ENCODE assay signal across 13 cellular contexts in genomic region chr10:125783957-125784356, GRCh38. TPM values are rescaled to one million over a fixed set of nuclear protein-coding genes. Genes with fewer than 3 reads are reported as not detected.
DNase-seq lines count a peak whose midpoint lies in the region; ATAC-seq, FAIRE-seq and TF ChIP-seq lines count a peak whose summit lies in the region.
"Had no signal": no experiment of that assay in that cellular context is flagged by ENCODE, and none has a peak within 500 bp of the region (broad histone marks: within the 10 kb centered on the region; RNA-seq: fewer than 3 reads in every experiment).

No MANE protein-coding gene starts in this region.

- POLR2A ChIA-PET in GM10248 (lab: Yijun Ruan, JAX) (interaction anchor here (0.6 kb wide), 1 partner anchor 47 kb away, joined by 3 read pairs; no protein-coding TSS in a partner anchor), PC-3 (lab: Charles Lee; ENCODE audit: unreplicated experiment) (interaction anchor here (0.7 kb wide), 1 partner anchor 28 kb away, joined by 5 read pairs; no protein-coding TSS in a partner anchor)

- ATAC-seq in HG02678 (IDR thresholded peaks at IDR 0.05; ENCODE audit: unreplicated experiment), result peak; percentile 85
- ATAC-seq in HG03460 (IDR thresholded peaks at IDR 0.05; ENCODE audit: unreplicated experiment), result peak; percentile 72
- no peak for ATAC-seq in PC-3

- H3K9ac ChIP-seq in PC-3 (ENCODE audit: low read length), result no peak overlapping the region

- no peak for TF ChIP-seq POLR2A in prostate gland (IDR thresholded peaks at IDR 0.05)

- no peaks in the 10 kb centered on the region for H4K20me1 ChIP-seq in PC-3 (ENCODE audit: low read length)

- H3K27ac ChIP-seq in PC-3 (ENCODE audit: low read length), result no peak overlapping the region
- no peak overlapping the region for H3K27ac ChIP-seq in prostate gland
- H3K27ac ChIP-seq: vagina had no signal

- DNase-seq in GM10248 (ENCODE audit: extremely low spot score) (peak; percentile 57), GM19239 (ENCODE audit: insufficient read length, low spot score) (peak; percentile 36), NCI-H1930 (lab: John Stamatoyannopoulos, UW) (no peak), PC-3 (no peak), prostate gland (ENCODE audit: low spot score) (no peak)
- no peak for DNase-seq in activated CD8-positive, alpha-beta memory T cell treated with anti-CD3 and anti-CD28 coated beads, Interleukin-2, amount 50 U/mL, for 48 hours

- intact Hi-C loops in PC-3 (cut with micrococcal nuclease), result no loop called here
- intact Hi-C loops in prostate gland (cut with DNase I), result no loop called here

- TF ChIP-seq CTCF in GM10248 (IDR thresholded peaks at IDR 0.05; ENCODE audit: control extremely low read depth, extremely low read depth, low read depth, missing control alignments), result no peak
- no peak for TF ChIP-seq CTCF in PC-3 (conservative IDR thresholded peaks at IDR 0.05; ENCODE audit: low read depth, low read length)
- no peak for TF ChIP-seq CTCF in prostate gland (IDR thresholded peaks at IDR 0.05)

- 50% methylated on average over 6 of the region's 6 CpGs for WGBS in prostate gland

- H3K4me1 ChIP-seq in PC-3 (ENCODE audit: insufficient read depth, low read length) (no peaks in the 10 kb centered on the region), prostate gland (replicated peaks) (no peaks in the 10 kb centered on the region)
- H3K4me1 ChIP-seq: vagina had no signal

- BruUV-seq in PC-3 (replicated peaks; lab: Mats Ljungman, UMichigan), result no TSS peak

- H3K4me2 ChIP-seq in PC-3 (ENCODE audit: low read length), result no peak overlapping the region

- H3K36me3 ChIP-seq in PC-3 (ENCODE audit: low read depth, low read length) (no peaks in the 10 kb centered on the region), prostate gland (no peaks in the 10 kb centered on the region)

- no peaks in the 10 kb centered on the region for H3K9me3 ChIP-seq in PC-3 (ENCODE audit: low read length)
- no peaks in the 10 kb centered on the region for H3K9me3 ChIP-seq in prostate gland
- H3K9me3 ChIP-seq: vagina had no signal

- H3F3A ChIP-seq in PC-3 (ENCODE audit: low read length, unreplicated experiment), result no peaks in the 10 kb centered on the region

- H3K9me2 ChIP-seq in PC-3 (replicated peaks; ENCODE audit: low read length), result no peaks in the 10 kb centered on the region

- no peaks in the 10 kb centered on the region for H3K27me3 ChIP-seq in PC-3 (ENCODE audit: low read length)
- H3K27me3 ChIP-seq in prostate gland (replicated peaks; ENCODE audit: insufficient read depth), result no peaks in the 10 kb centered on the region
- H3K27me3 ChIP-seq: vagina had no signal

- no peaks in the 10 kb centered on the region for H3K79me2 ChIP-seq in PC-3 (ENCODE audit: low read length)

- FAIRE-seq in GM19239 (lab: Jason Lieb, UNC), result peak; percentile 98
- FAIRE-seq: bronchial epithelial cell, G401.6 had no signal

- no peak overlapping the region for H2AFZ ChIP-seq in PC-3 (ENCODE audit: low read length)

- CTCF ChIA-PET in GM10248 (lab: Yijun Ruan, JAX) (interaction anchor here (1.5 to 2.3 kb wide), 4 partner anchors 9 to 23 kb away, joined by 3 to 10 read pairs (median 6); no protein-coding TSS in a partner anchor), PC-3 (lab: Charles Lee) (no interaction called here)

- H3K4me3 ChIP-seq in PC-3 (ENCODE audit: low read length), result no peak overlapping the region
- H3K4me3 ChIP-seq in prostate gland, result no peak overlapping the region
- H3K4me3 ChIP-seq: vagina had no signal

RNA-seq across cellular contexts. Expression of gene MMP21, which starts 8.3 kb away (rescaled TPM):
- total RNA-seq in PC-3 (2014; rRNA removed) (not detected in 2 replicates), prostate gland (not detected)
- total RNA-seq: bronchial epithelial cell, HT1080, progenitor cell of endocrine pancreas, vagina had no signal

RNA-seq across cellular contexts. Expression of gene UROS, which starts 39.1 kb away (rescaled TPM):
- total RNA-seq in PC-3 (2014; rRNA removed), result 45.6 and 50.6 TPM in 2 replicates
- 10 to 100 TPM; 45.0 to 49.0 TPM for total RNA-seq in prostate gland

RNA-seq across cellular contexts. Expression of gene BCCIP, which starts 39.4 kb away (rescaled TPM):
- total RNA-seq in PC-3 (2014; rRNA removed) (64.8 and 81.5 TPM in 2 replicates), prostate gland (10 to 100 TPM; 38.9 to 43.4 TPM)

Comparison
In these comparisons a context has a peak if more than half of its experiments do, and no peak if none do; other contexts are left out.
1. DNase-seq: peak in GM10248 (single experiment) and GM19239 (single experiment); none in activated CD8-positive, alpha-beta memory T cell treated with anti-CD3 and anti-CD28 coated beads, Interleukin-2, amount 50 U/mL, for 48 hours (single experiment), NCI-H1930 (0 of 2), PC-3 (single experiment) and prostate gland (single experiment).